24 cellular contexts compared by ENCODE assay signal in genomic region chr1:11648039-11648438, GRCh38. TPM values are rescaled to one million over a fixed set of nuclear protein-coding genes. Genes with fewer than 3 reads are reported as not detected.
A peak's percentile ranks its signal among the peaks of the same experiment; 100 is the strongest.
DNase-seq lines count a peak whose midpoint lies in the region; ATAC-seq and TF ChIP-seq lines count a peak whose summit lies in the region.
"Had no signal": no experiment of that assay in that cellular context is flagged by ENCODE, and none has a peak within 500 bp of the region (broad histone marks: within the 10 kb centered on the region; RNA-seq: fewer than 3 reads in every experiment).

No MANE protein-coding gene starts in this region.

- peaks cover 17% of the 10 kb centered on the region for H3K4me1 ChIP-seq in mesenchymal stem cell (ENCODE audit: control insufficient read depth, insufficient read depth, low read depth, low read length)

- no peak overlapping the region for H4K91ac ChIP-seq in mesenchymal stem cell (ENCODE audit: low read length)

- no peak overlapping the region for H3K4me3 ChIP-seq in mesenchymal stem cell (ENCODE audit: insufficient read depth in 1 of 2, low read depth in 1 of 2, low read length in 2 of 2)
- H3K4me3 ChIP-seq: lower lobe of right lung, MG63 had no signal

- TF ChIP-seq CTCF in GM10248 (IDR thresholded peaks at IDR 0.05; ENCODE audit: control extremely low read depth, extremely low read depth, low read depth, missing control alignments) = no peak

- WGBS in mesenchymal stem cell = 82% methylated on average over 6 of the region's 6 CpGs

- no peak overlapping the region for H3K9ac ChIP-seq in mesenchymal stem cell (ENCODE audit: low read length)

- no peak overlapping the region for H2BK12ac ChIP-seq in mesenchymal stem cell (ENCODE audit: low read length in 2 of 2)

- H3K79me1 ChIP-seq in mesenchymal stem cell (replicated peaks; ENCODE audit: low read length, poor library complexity, severe bottlenecking) = no peaks in the 10 kb centered on the region

- H3K27ac ChIP-seq in temporal lobe (ENCODE audit: low read depth, low read length) (peak overlapping the region; percentile 95), mesenchymal stem cell (ENCODE audit: low read length, poor library complexity, severe bottlenecking) (no peak overlapping the region)
- H3K27ac ChIP-seq: lower lobe of right lung had no signal

- H3K4ac ChIP-seq in mesenchymal stem cell (ENCODE audit: low read depth in 1 of 2, low read length in 2 of 2) = no peak overlapping the region

- peaks cover 0 to 8% of the 10 kb centered on the region in 2 experiments for H3K36me3 ChIP-seq in mesenchymal stem cell (ENCODE audit: control insufficient read depth in 1 of 2, insufficient read depth in 2 of 2, low read depth in 1 of 2, low read length in 2 of 2)
- H3K36me3 ChIP-seq: lower lobe of right lung, MG63 had no signal

- DNase-seq in left cardiac atrium (peak; percentile 58), cardiac septum (ENCODE audit: low spot score) (no peak), epidermal melanocyte (ENCODE audit: insufficient read length, low spot score) (peak; percentile 81), midbrain (lab: John Stamatoyannopoulos, UW) (peak; percentile 93), NCI-H748 treated with DMSO at 0.1 percent for 48 hours (lab: John Stamatoyannopoulos, UW) (no peak), mesenchymal stem cell (no peak), GM10248 (ENCODE audit: extremely low spot score) (no peak)
- DNase-seq: activated B cell treated with CpG ODN at 0.5 μM for 24 hours; activated CD8-positive, alpha-beta memory T cell treated with anti-CD3 and anti-CD28 coated beads, Interleukin-2, amount 50 U/mL, for 48 hours; activated effector memory CD4-positive, alpha-beta T cell treated with Interleukin-2 at 50 U/mL for 16 hours; COR-L47; dermis blood vessel endothelial cell; lower lobe of right lung; MG63; NCI-H1417 treated with DMSO at 0.1 percent for 48 hours; NCI-H2171; NCI-H524 treated with DMSO at 0.1 percent for 48 hours; RPMI8226; T1000 had no signal

- H3K14ac ChIP-seq in mesenchymal stem cell (ENCODE audit: low read length in 2 of 2) = no peak overlapping the region

- peak; percentile 6 to 19 for ATAC-seq in left cardiac atrium
- ATAC-seq: activated naive CD8-positive, alpha-beta T cell treated with anti-CD3 and anti-CD28 coated beads, Interleukin-2, amount 50 U/mL, for 24 hours had no signal

- H2BK15ac ChIP-seq in mesenchymal stem cell (ENCODE audit: low read depth, poor library complexity, severe bottlenecking) = no peak overlapping the region

- POLR2A ChIA-PET in GM10248 (lab: Yijun Ruan, JAX) = interaction anchor here (0.6 kb wide), 1 partner anchor 372 kb away, joined by 7 read pairs; no protein-coding TSS in a partner anchor

- CTCF ChIA-PET in GM10248 (lab: Yijun Ruan, JAX) = interaction anchor here (1.7 to 16.0 kb wide), 6 partner anchors 16 to 611 kb away, joined by 3 to 248 read pairs (median 12); partner anchors contain the start of genes AGTRAP and FBXO6

- no peak overlapping the region for H3K18ac ChIP-seq in mesenchymal stem cell (ENCODE audit: low read depth in 1 of 2, low read length in 2 of 2)

- H2AFZ ChIP-seq in mesenchymal stem cell (ENCODE audit: low read depth, low read length) = no peak overlapping the region

- H3K23ac ChIP-seq in mesenchymal stem cell (ENCODE audit: low read length in 2 of 2) = no peak overlapping the region

- H4K8ac ChIP-seq in mesenchymal stem cell (ENCODE audit: low read length) = no peak overlapping the region

- no peak overlapping the region for H3K4me2 ChIP-seq in mesenchymal stem cell (ENCODE audit: low read length, poor library complexity, severe bottlenecking)

- no peak overlapping the region for H2AK5ac ChIP-seq in mesenchymal stem cell (ENCODE audit: low read length, severe bottlenecking)

- intact Hi-C loops in left cardiac atrium (cut with DNase I) (loop anchor here (5.0 to 10.0 kb wide), 3 partner anchors 74 to 611 kb away; no protein-coding TSS in a partner anchor), cardiac septum (cut with DNase I) (no loop called here)

- H3K27me3 ChIP-seq in mesenchymal stem cell (ENCODE audit: control insufficient read depth in 1 of 2, insufficient read depth in 1 of 2, low read length in 2 of 2) = peaks cover 11 to 60% of the 10 kb centered on the region in 2 experiments
- H3K27me3 ChIP-seq: MG63 had no signal

- no peak overlapping the region for H2BK5ac ChIP-seq in mesenchymal stem cell (ENCODE audit: low read depth, low read length, poor library complexity, severe bottlenecking)

- no peaks in the 10 kb centered on the region for H3K9me3 ChIP-seq in mesenchymal stem cell (ENCODE audit: control insufficient read depth, low read length)
- H3K9me3 ChIP-seq: lower lobe of right lung, MG63 had no signal

- H2BK120ac ChIP-seq in mesenchymal stem cell (ENCODE audit: low read depth, low read length) = no peak overlapping the region

RNA-seq across cellular contexts. Expression of gene FBXO2, which starts 6.2 kb away (rescaled TPM):
- 1 to 10 TPM; 3.9 to 7.9 TPM for total RNA-seq in left cardiac atrium
- total RNA-seq in cardiac septum = 2.9 TPM
- 3.4 TPM for total RNA-seq in temporal lobe
- polyA plus RNA-seq in mesenchymal stem cell (2013, experiment 1 of 2) = 3.1 TPM
- 3.7 TPM for polyA plus RNA-seq in mesenchymal stem cell (2013, experiment 2 of 2)

RNA-seq across cellular contexts. Expression of gene FBXO44, which starts 6.6 kb away (rescaled TPM):
- total RNA-seq in left cardiac atrium (10 to 100 TPM; 18.7 to 22.3 TPM), cardiac septum (19.8 TPM), temporal lobe (42.5 TPM)
- 17.4 TPM for polyA plus RNA-seq in mesenchymal stem cell (2013, experiment 1 of 2)
- 14.8 TPM for polyA plus RNA-seq in mesenchymal stem cell (2013, experiment 2 of 2)

RNA-seq across cellular contexts. Expression of gene FBXO6, which starts 16.0 kb away (rescaled TPM):
- total RNA-seq in left cardiac atrium = 1 to 10 TPM; 6.1 to 7.4 TPM
- 7.1 TPM for total RNA-seq in cardiac septum
- total RNA-seq in temporal lobe = 4.4 TPM
- polyA plus RNA-seq in mesenchymal stem cell (2013, experiment 1 of 2) = 6.2 TPM
- 6.3 TPM for polyA plus RNA-seq in mesenchymal stem cell (2013, experiment 2 of 2)
- total RNA-seq: A172 had no signal

RNA-seq across cellular contexts. Expression of gene MAD2L2, which starts 32.9 kb away (rescaled TPM):
- total RNA-seq in left cardiac atrium (10 to 100 TPM; 20.0 to 24.0 TPM), cardiac septum (25.0 TPM), temporal lobe (37.4 TPM)
- 25.7 TPM for polyA plus RNA-seq in mesenchymal stem cell (2013, experiment 1 of 2)
- 26.3 TPM for polyA plus RNA-seq in mesenchymal stem cell (2013, experiment 2 of 2)

RNA-seq across cellular contexts. Expression of gene DRAXIN, which starts 43.5 kb away (rescaled TPM):
- under 1 TPM in 1 of 2 donors, not detected in 1; 0.06 TPM for total RNA-seq in left cardiac atrium
- 0.05 TPM for total RNA-seq in cardiac septum
- 122 TPM for total RNA-seq in temporal lobe
- polyA plus RNA-seq in mesenchymal stem cell (2013, experiment 1 of 2) = not detected
- polyA plus RNA-seq in mesenchymal stem cell (2013, experiment 2 of 2) = under 0.01 TPM
- total RNA-seq: bronchial epithelial cell, H4 had no signal

Comparison
In these comparisons a context has a peak if more than half of its experiments do, and no peak if none do; other contexts are left out.
1. DNase-seq: peak in left cardiac atrium (single experiment), epidermal melanocyte (single experiment) and midbrain (single experiment); none in cardiac septum (single experiment), NCI-H748 treated with DMSO at 0.1 percent for 48 hours (single experiment), mesenchymal stem cell (single experiment) and GM10248 (single experiment).